In the genomic region with DNA sequence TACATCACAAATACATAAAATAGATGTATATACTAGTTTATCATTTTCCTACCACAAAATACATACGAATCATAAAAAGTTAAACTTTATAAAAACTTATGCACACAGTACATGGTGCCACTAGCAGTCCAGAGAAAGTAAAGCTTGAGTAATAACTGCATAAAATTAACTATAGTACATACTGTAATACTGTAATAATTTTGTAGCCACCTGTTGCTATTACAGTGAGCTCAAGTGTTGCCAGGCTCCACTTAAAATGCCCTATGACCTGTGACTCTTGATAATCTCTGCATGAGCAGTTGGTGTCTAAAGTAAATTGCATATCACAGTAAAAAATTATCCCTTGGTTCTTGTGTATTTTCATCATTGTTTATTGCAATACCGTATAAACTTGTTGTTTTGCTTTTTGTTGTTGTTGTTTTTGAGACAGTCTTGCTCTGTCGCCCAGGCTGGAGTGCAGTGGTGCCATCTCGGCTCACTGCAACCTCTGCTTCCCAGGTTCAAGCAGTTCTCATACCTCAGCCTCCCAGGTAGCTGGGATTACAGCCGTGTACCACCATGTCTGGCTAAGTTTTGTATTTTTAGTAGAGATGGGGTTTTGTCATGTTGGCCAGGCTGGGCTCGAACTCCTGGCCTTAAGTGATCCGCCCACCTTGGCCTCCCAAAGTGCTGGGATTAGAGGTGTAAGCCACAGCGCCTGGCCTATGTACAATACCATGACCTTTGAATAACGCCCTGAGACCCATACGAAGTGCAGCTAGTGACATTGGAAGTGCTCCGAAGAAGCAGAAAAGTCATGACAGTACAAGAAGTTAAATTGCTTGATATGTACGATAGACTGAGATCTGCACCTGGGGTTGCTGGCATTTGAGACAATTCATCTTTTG, we compare ENCODE assay signal across 29 cellular contexts. TPM values are rescaled to one million over a fixed set of nuclear protein-coding genes. Genes with fewer than 3 reads are reported as not detected.
A peak's percentile ranks its signal among the peaks of the same experiment; 100 is the strongest.
DNase-seq lines count a peak whose midpoint lies in the region; ATAC-seq, FAIRE-seq and TF ChIP-seq lines count a peak whose summit lies in the region.
"Had no signal": no experiment of that assay in that cellular context is flagged by ENCODE, and none has a peak within 500 bp of the region (broad histone marks: within the 10 kb centered on the region; RNA-seq: fewer than 3 reads in every experiment).

No MANE protein-coding gene starts in this region.

- peaks cover 100% of the 10 kb centered on the region for H3K79me2 ChIP-seq in SU-DHL-6 (ENCODE audit: insufficient read depth, low read length)
- peaks cover 98% of the 10 kb centered on the region for H3K79me2 ChIP-seq in HepG2 (ENCODE audit: insufficient read depth, low read length)

- peak overlapping the region; percentile 13 for H3K4me2 ChIP-seq in SU-DHL-6 (ENCODE audit: low read depth, low read length, poor library complexity, severe bottlenecking)
- H3K4me2 ChIP-seq in HepG2 (ENCODE audit: low read depth, low read length), result peak overlapping the region; percentile 37

- ATAC-seq in left ventricle myocardium superior (peak; percentile 9), Right ventricle myocardium inferior (no peak), HepG2 (peak; percentile 32)

- H2AFZ ChIP-seq in SU-DHL-6 (ENCODE audit: low read depth, low read length, severe bottlenecking) (no peak overlapping the region), HepG2 (ENCODE audit: low read length) (no peak overlapping the region)

- H3K27ac ChIP-seq in SU-DHL-6 (ENCODE audit: low read depth, low read length), result no peak overlapping the region
- peak overlapping the region; percentile 9 for H3K27ac ChIP-seq in HepG2 (ENCODE audit: extremely low read length, insufficient read depth, low read length)
- H3K27ac ChIP-seq: SK-N-MC had no signal

- TF ChIP-seq POLR2A in HepG2 (IDR thresholded peaks at IDR 0.05; ENCODE audit: insufficient read depth in 1 of 2, low read depth in 2 of 2, low read length in 2 of 2), result no peak

- no peak for FAIRE-seq in HepG2 (lab: Jason Lieb, UNC)
- FAIRE-seq: GM18507 had no signal

- BruUV-seq in HepG2 (replicated peaks; lab: Mats Ljungman, UMichigan), result no TSS peak

- peaks cover 9% of the 10 kb centered on the region; the same call in 1 of the 2 replicates for H3K36me3 ChIP-seq in SU-DHL-6 (ENCODE audit: low read length)
- H3K36me3 ChIP-seq in HepG2 (replicated peaks in 1 of 2; ENCODE audit: control insufficient read depth in 1 of 2, insufficient read depth in 2 of 2, low read length in 2 of 2), result peaks cover 2 to 22% of the 10 kb centered on the region in 2 experiments; a peak in 3 of 5 replicates

- no peaks in the 10 kb centered on the region for H3K9me3 ChIP-seq in SU-DHL-6 (ENCODE audit: insufficient read depth, low read length)
- no peaks in the 10 kb centered on the region for H3K9me3 ChIP-seq in HepG2 (ENCODE audit: low read length)

- 83% methylated on average over 12 of the region's 12 CpGs for WGBS in HepG2 (ENCODE audit: low lambda C conversion rate)

- intact Hi-C loops in left ventricle myocardium superior (cut with micrococcal nuclease) (no loop called here), Right ventricle myocardium inferior (cut with DNase I) (no loop called here), HepG2 (cut with micrococcal nuclease; ENCODE audit: unreplicated experiment) (no loop called here), head of caudate nucleus (cut with DNase I) (no loop called here)

- H3K9me2 ChIP-seq in SU-DHL-6 (replicated peaks; ENCODE audit: insufficient read depth, low read length), result no peaks in the 10 kb centered on the region

- POLR2A ChIA-PET in HepG2 (lab: Yijun Ruan, JAX), result interaction anchor here (0.9 to 1.4 kb wide), 3 partner anchors 18 to 87 kb away, joined by 3 to 4 read pairs (median 4); a partner anchor contains a TSS

- H3K27me3 ChIP-seq in SU-DHL-6 (ENCODE audit: low read length) (no peaks in the 10 kb centered on the region), HepG2 (ENCODE audit: control insufficient read depth in 1 of 2, insufficient read depth in 2 of 2, low read length in 2 of 2) (no peaks in the 10 kb centered on the region)
- H3K27me3 ChIP-seq: dorsolateral prefrontal cortex had no signal

- no peak for TF ChIP-seq RAD21 in HepG2 (CRISPR knock-in tag; IDR thresholded peaks at IDR 0.05)

- H3K9ac ChIP-seq in SU-DHL-6 (ENCODE audit: low read length) (no peak overlapping the region), HepG2 (ENCODE audit: insufficient read depth, low read depth, low read length) (no peak overlapping the region)

- TF ChIP-seq CTCF in SU-DHL-6 (IDR thresholded peaks at IDR 0.05; ENCODE audit: insufficient read depth, low read length, poor library complexity, severe bottlenecking) (no peak), HepG2 (CRISPR knock-in tag; IDR thresholded peaks at IDR 0.05) (no peak)

- in situ Hi-C loops in HepG2 (cut with HindIII; ENCODE audit: extremely low pct_ligation_motif_present, low pct_unique_long_range_greater_than_20kb), result no loop called here

- H4K20me1 ChIP-seq in SU-DHL-6 (ENCODE audit: low read depth, low read length), result peaks cover 49% of the 10 kb centered on the region
- H4K20me1 ChIP-seq in HepG2 (ENCODE audit: insufficient read depth, low read length), result peaks cover 99% of the 10 kb centered on the region

- H3K4me1 ChIP-seq in HepG2 (ENCODE audit: insufficient read depth, low read length), result peaks cover 87% of the 10 kb centered on the region

- TF ChIP-seq EP300 in HepG2 (IDR thresholded peaks at IDR 0.05; ENCODE audit: low read depth in 2 of 2, low read length in 2 of 2), result no peak
- TF ChIP-seq EP300 in HepG2 (CRISPR knock-in tag; IDR thresholded peaks at IDR 0.05; ENCODE audit: borderline replicate concordance), result no peak

- no peak overlapping the region for H3K4me3 ChIP-seq in SU-DHL-6 (ENCODE audit: insufficient read depth, low read length, poor library complexity, severe bottlenecking)
- H3K4me3 ChIP-seq in HepG2 (replicated peaks in 1 of 3; ENCODE audit: insufficient read depth in 1 of 3, low read depth in 2 of 3, low read length in 3 of 3), result no peak overlapping the region
- H3K4me3 ChIP-seq: dorsolateral prefrontal cortex, lung, SK-N-MC had no signal

- CTCF ChIA-PET in HepG2 (lab: Yijun Ruan, JAX; ENCODE audit: low intra/inter-chr PET ratio, low total read pairs), result no interaction called here

- H3F3A ChIP-seq in SU-DHL-6 (ENCODE audit: insufficient read depth), result peaks cover 7% of the 10 kb centered on the region; the same call in 1 of the 2 replicates

- DNase-seq in left ventricle myocardium superior, result no peak
- no peak for DNase-seq in Right ventricle myocardium inferior (ENCODE audit: missing footprints)
- no peak for DNase-seq in HepG2 (ENCODE audit: low spot score)
- no peak for DNase-seq in head of caudate nucleus
- no peak for DNase-seq in GOT3 (lab: John Stamatoyannopoulos, UW)
- DNase-seq in SKM-1 (lab: John Stamatoyannopoulos, UW; ENCODE audit: unreplicated experiment), result no peak
- DNase-seq: activated CD4-positive, alpha-beta memory T cell treated with anti-CD3 and anti-CD28 coated beads, Interleukin-2, amount 10 ng/mL, durations not matched to agents 7 days and 5 days; activated CD4-positive, CD25-positive, alpha-beta regulatory T cell; activated naive CD4-positive, alpha-beta T cell treated with anti-CD3 and anti-CD28 coated beads, Interleukin-2, amount 50 U/mL, for 16 hours; DMS153; dorsolateral prefrontal cortex; foreskin fibroblast; H9; hippocampal formation; NCI-H1436; NCI-H2107; NCI-H510A; nucleus accumbens; retina; T1000 had no signal

RNA-seq across cellular contexts. Expression of a gene that starts 6.6 kb away (rescaled TPM):
- total RNA-seq in left ventricle myocardium superior, result 53.3 TPM
- total RNA-seq in Right ventricle myocardium inferior, result 49.3 TPM
- total RNA-seq in HepG2 (2016; rRNA removed; fragmentation: Illumina TruSeq; extraction: Trizol), result 60.2 and 108 TPM in 2 replicates
- total RNA-seq in HepG2 (2016; cell fraction: cytosol; rRNA removed; fragmentation: Illumina TruSeq; extraction: Trizol; ENCODE audit: low read depth), result 18.8 and 26.1 TPM in 2 replicates
- 62.5 and 109 TPM in 2 replicates for total RNA-seq in HepG2 (2016; cell fraction: insoluble cytoplasmic fraction; rRNA removed; fragmentation: Illumina TruSeq; extraction: Trizol)
- 14.5 and 18.9 TPM in 2 replicates for total RNA-seq in HepG2 (2016; cell fraction: membrane; rRNA removed; fragmentation: Illumina TruSeq; extraction: Trizol)
- total RNA-seq in HepG2 (2016; cell fraction: nucleus; rRNA removed; fragmentation: Illumina TruSeq; extraction: Trizol), result 195 TPM in 2 replicates
- 95.9 and 120 TPM in 2 replicates for polyA plus RNA-seq in HepG2 (2011; rRNA removed)
- polyA plus RNA-seq in HepG2 (2011; cell fraction: cytosol; rRNA removed), result 30.0 and 34.7 TPM in 2 replicates
- polyA plus RNA-seq in HepG2 (2011; cell fraction: nucleus; rRNA removed), result 415 and 478 TPM in 2 replicates
- 194 and 235 TPM in 2 replicates for polyA plus RNA-seq in HepG2 (2012)
- 7.1 and 8.6 TPM in 2 replicates for polyA plus RNA-seq in HepG2 (2016; cell fraction: cytosol; fragmentation: Illumina TruSeq; extraction: Trizol; ENCODE audit: low read depth)
- 136 and 147 TPM in 2 replicates for polyA plus RNA-seq in HepG2 (2016; cell fraction: insoluble cytoplasmic fraction; fragmentation: Illumina TruSeq; extraction: Trizol; ENCODE audit: low read depth)
- polyA plus RNA-seq in HepG2 (2016; cell fraction: membrane; fragmentation: Illumina TruSeq; extraction: Trizol; ENCODE audit: low read depth), result 13.0 and 18.1 TPM in 2 replicates
- polyA plus RNA-seq in HepG2 (2016; cell fraction: nucleus; fragmentation: Illumina TruSeq; extraction: Trizol; ENCODE audit: insufficient read depth, low read depth), result 530 TPM in 2 replicates
- 33.0 and 52.4 TPM in 2 replicates for polyA minus RNA-seq in HepG2 (2011; rRNA and poly(A)+ RNA removed; ENCODE audit: low replicate concordance)
- 14.1 and 14.4 TPM in 2 replicates for polyA minus RNA-seq in HepG2 (2011; cell fraction: cytosol; rRNA and poly(A)+ RNA removed)
- polyA minus RNA-seq in HepG2 (2011; cell fraction: nucleus; rRNA and poly(A)+ RNA removed), result 321 and 363 TPM in 2 replicates

RNA-seq across cellular contexts. Expression of a gene that starts 18.3 kb away (rescaled TPM):
- 54.4 TPM for total RNA-seq in left ventricle myocardium superior
- 60.9 TPM for total RNA-seq in Right ventricle myocardium inferior
- 46.4 and 52.4 TPM in 2 replicates for total RNA-seq in HepG2 (2016; rRNA removed; fragmentation: Illumina TruSeq; extraction: Trizol)
- total RNA-seq in HepG2 (2016; cell fraction: cytosol; rRNA removed; fragmentation: Illumina TruSeq; extraction: Trizol; ENCODE audit: low read depth), result 14.8 and 17.0 TPM in 2 replicates
- 43.9 and 45.1 TPM in 2 replicates for total RNA-seq in HepG2 (2016; cell fraction: insoluble cytoplasmic fraction; rRNA removed; fragmentation: Illumina TruSeq; extraction: Trizol)
- 53.6 and 57.7 TPM in 2 replicates for total RNA-seq in HepG2 (2016; cell fraction: membrane; rRNA removed; fragmentation: Illumina TruSeq; extraction: Trizol)
- 27.7 and 32.1 TPM in 2 replicates for total RNA-seq in HepG2 (2016; cell fraction: nucleus; rRNA removed; fragmentation: Illumina TruSeq; extraction: Trizol)
- 30.2 and 35.0 TPM in 2 replicates for polyA plus RNA-seq in HepG2 (2011; rRNA removed)
- 20.9 and 27.5 TPM in 2 replicates for polyA plus RNA-seq in HepG2 (2011; cell fraction: cytosol; rRNA removed)
- polyA plus RNA-seq in HepG2 (2011; cell fraction: nucleus; rRNA removed), result 14.0 and 17.7 TPM in 2 replicates
- polyA plus RNA-seq in HepG2 (2012), result 25.7 and 26.1 TPM in 2 replicates
- polyA plus RNA-seq in HepG2 (2016; cell fraction: cytosol; fragmentation: Illumina TruSeq; extraction: Trizol; ENCODE audit: low read depth), result 12.7 TPM in 2 replicates
- 37.2 and 46.0 TPM in 2 replicates for polyA plus RNA-seq in HepG2 (2016; cell fraction: insoluble cytoplasmic fraction; fragmentation: Illumina TruSeq; extraction: Trizol; ENCODE audit: low read depth)
- 34.9 and 37.7 TPM in 2 replicates for polyA plus RNA-seq in HepG2 (2016; cell fraction: membrane; fragmentation: Illumina TruSeq; extraction: Trizol; ENCODE audit: low read depth)
- polyA plus RNA-seq in HepG2 (2016; cell fraction: nucleus; fragmentation: Illumina TruSeq; extraction: Trizol; ENCODE audit: insufficient read depth, low read depth), result 52.0 and 58.7 TPM in 2 replicates
- polyA minus RNA-seq in HepG2 (2011; rRNA and poly(A)+ RNA removed; ENCODE audit: low replicate concordance), result 22.7 and 24.6 TPM in 2 replicates
- polyA minus RNA-seq in HepG2 (2011; cell fraction: cytosol; rRNA and poly(A)+ RNA removed), result 31.7 and 31.9 TPM in 2 replicates
- polyA minus RNA-seq in HepG2 (2011; cell fraction: nucleus; rRNA and poly(A)+ RNA removed), result 21.2 and 23.9 TPM in 2 replicates

RNA-seq across cellular contexts. Expression of a gene that starts 41.3 kb away (rescaled TPM):
- total RNA-seq in left ventricle myocardium superior, result not detected
- not detected for total RNA-seq in Right ventricle myocardium inferior
- total RNA-seq in HepG2 (2016; rRNA removed; fragmentation: Illumina TruSeq; extraction: Trizol), result 0.11 TPM in 1 of 2 replicates, not detected in the other
- 0.35 TPM in 1 of 2 replicates, not detected in the other for total RNA-seq in HepG2 (2016; cell fraction: cytosol; rRNA removed; fragmentation: Illumina TruSeq; extraction: Trizol; ENCODE audit: low read depth)
- not detected in 2 replicates for total RNA-seq in HepG2 (2016; cell fraction: insoluble cytoplasmic fraction; rRNA removed; fragmentation: Illumina TruSeq; extraction: Trizol)
- total RNA-seq in HepG2 (2016; cell fraction: membrane; rRNA removed; fragmentation: Illumina TruSeq; extraction: Trizol), result 0.52 TPM in 1 of 2 replicates, not detected in the other
- total RNA-seq in HepG2 (2016; cell fraction: nucleus; rRNA removed; fragmentation: Illumina TruSeq; extraction: Trizol), result not detected in 2 replicates
- 0.03 and 0.09 TPM in 2 replicates for polyA plus RNA-seq in HepG2 (2011; rRNA removed)
- 0.05 TPM in 1 of 2 replicates, not detected in the other for polyA plus RNA-seq in HepG2 (2011; cell fraction: cytosol; rRNA removed)
- 0.03 TPM in 1 of 2 replicates, not detected in the other for polyA plus RNA-seq in HepG2 (2011; cell fraction: nucleus; rRNA removed)
- 0.27 and 0.63 TPM in 2 replicates for polyA plus RNA-seq in HepG2 (2012)
- polyA plus RNA-seq in HepG2 (2016; cell fraction: cytosol; fragmentation: Illumina TruSeq; extraction: Trizol; ENCODE audit: low read depth), result not detected in 2 replicates
- polyA plus RNA-seq in HepG2 (2016; cell fraction: insoluble cytoplasmic fraction; fragmentation: Illumina TruSeq; extraction: Trizol; ENCODE audit: low read depth), result not detected in 2 replicates
- polyA plus RNA-seq in HepG2 (2016; cell fraction: membrane; fragmentation: Illumina TruSeq; extraction: Trizol; ENCODE audit: low read depth), result 0.27 TPM in 1 of 2 replicates, not detected in the other
- polyA plus RNA-seq in HepG2 (2016; cell fraction: nucleus; fragmentation: Illumina TruSeq; extraction: Trizol; ENCODE audit: insufficient read depth, low read depth), result not detected in 2 replicates
- not detected in 2 replicates for polyA minus RNA-seq in HepG2 (2011; rRNA and poly(A)+ RNA removed; ENCODE audit: low replicate concordance)
- not detected in 2 replicates for polyA minus RNA-seq in HepG2 (2011; cell fraction: cytosol; rRNA and poly(A)+ RNA removed)
- polyA minus RNA-seq in HepG2 (2011; cell fraction: nucleus; rRNA and poly(A)+ RNA removed), result 0.26 TPM in 1 of 2 replicates, not detected in the other
- total RNA-seq: activated CD4-positive, alpha-beta memory T cell treated with anti-CD3 and anti-CD28 coated beads, Interleukin-2, amount 10 ng/mL, durations not matched to agents 7 days and 5 days; epithelial cell of proximal tubule; H9; lung; RPMI7951; ureter had no signal
- polyA plus RNA-seq: AG04450, CD14-positive monocyte, lung had no signal
